ENCODE assay signal across 18 cellular contexts in the genomic region with DNA sequence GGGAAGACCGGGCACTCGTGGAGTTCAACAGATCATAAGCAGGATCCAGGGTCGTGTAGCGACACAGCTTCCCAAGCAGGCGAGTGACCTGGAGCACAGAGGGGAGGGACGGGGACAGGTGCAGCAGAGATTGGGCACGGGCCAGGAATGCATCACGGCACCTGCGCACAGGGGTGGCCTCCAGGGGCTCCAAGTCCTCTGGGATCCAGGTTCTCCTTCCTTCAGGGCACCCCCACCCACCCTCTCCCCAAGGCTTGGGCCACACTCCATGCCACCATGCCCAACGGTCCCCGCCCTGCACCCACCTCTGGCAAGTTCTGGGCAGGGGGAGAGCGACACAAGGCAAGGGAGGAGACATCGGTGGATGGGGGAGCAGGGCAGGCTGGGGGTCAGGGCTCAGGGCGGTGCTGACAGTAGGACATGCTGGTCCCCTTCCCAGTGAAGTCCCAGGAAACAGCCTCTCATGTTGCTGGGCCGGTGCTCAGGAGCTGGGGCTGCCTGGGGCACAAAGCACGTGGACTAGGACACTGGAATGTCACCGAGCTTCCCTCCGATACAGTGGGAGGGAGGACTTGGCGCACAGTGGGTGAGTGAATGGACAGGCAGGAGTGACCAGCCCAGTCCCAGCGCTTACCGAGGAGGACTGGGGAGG.
"Had no signal": no experiment of that assay in that cellular context is flagged by ENCODE, and none has a peak within 500 bp of the region (broad histone marks: within the 10 kb centered on the region; RNA-seq: fewer than 3 reads in every experiment).

No MANE protein-coding gene starts in this region.

- H3K36me3 ChIP-seq: cardiac muscle cell, esophagus squamous epithelium, heart right ventricle, thoracic aorta, upper lobe of left lung, WERI-Rb-1 had no signal

- H3K27ac ChIP-seq: cardiac muscle cell, heart right ventricle, thoracic aorta, upper lobe of left lung, WERI-Rb-1 had no signal

- H3K4me2 ChIP-seq: smooth muscle cell had no signal

- H3K4me1 ChIP-seq: heart right ventricle, upper lobe of left lung had no signal

- H3K4me3 ChIP-seq: cardiac muscle cell, heart right ventricle, smooth muscle cell, thoracic aorta, upper lobe of left lung had no signal

- ATAC-seq: effector memory CD8-positive, alpha-beta T cell; left ventricle myocardium superior; sciatic nerve; stimulated activated naive B cell treated with anti-CD40 and anti-IgM and Interleukin-4, amounts not matched to agents 10 μg/mL and 1 μg/mL and 100 μg/mL, for 72 hours had no signal

- H3K9me3 ChIP-seq: esophagus squamous epithelium, heart right ventricle, thoracic aorta, upper lobe of left lung had no signal

- DNase-seq: activated CD4-positive, alpha-beta T cell treated with anti-CD3 and anti-CD28 coated beads for 1 hour; activated naive CD4-positive, alpha-beta T cell treated with Interleukin-2 at 50 U/mL for 16 hours; activated naive CD8-positive, alpha-beta T cell treated with anti-CD3 and anti-CD28 coated beads, Interleukin-2, amount 10 ng/mL, durations not matched to agents 7 days and 5 days; amygdala; effector memory CD8-positive, alpha-beta T cell; esophagus squamous epithelium; heart right ventricle; kidney glomerular epithelial cell; left ventricle myocardium superior; naive B cell; stimulated activated CD4-positive, alpha-beta T cell treated with anti-CD3 and anti-CD28 coated beads, Interleukin-4, amount 100 ng/mL, for 24 hours; stimulated activated naive B cell treated with anti-CD40 and anti-IgM and Interleukin-4, amounts not matched to agents 10 μg/mL and 1 μg/mL and 100 μg/mL, for 72 hours; upper lobe of left lung; WERI-Rb-1 had no signal

- H3K27me3 ChIP-seq: cardiac muscle cell, esophagus squamous epithelium, upper lobe of left lung had no signal
